8 cellular contexts compared by ENCODE assay signal in the genomic region with DNA sequence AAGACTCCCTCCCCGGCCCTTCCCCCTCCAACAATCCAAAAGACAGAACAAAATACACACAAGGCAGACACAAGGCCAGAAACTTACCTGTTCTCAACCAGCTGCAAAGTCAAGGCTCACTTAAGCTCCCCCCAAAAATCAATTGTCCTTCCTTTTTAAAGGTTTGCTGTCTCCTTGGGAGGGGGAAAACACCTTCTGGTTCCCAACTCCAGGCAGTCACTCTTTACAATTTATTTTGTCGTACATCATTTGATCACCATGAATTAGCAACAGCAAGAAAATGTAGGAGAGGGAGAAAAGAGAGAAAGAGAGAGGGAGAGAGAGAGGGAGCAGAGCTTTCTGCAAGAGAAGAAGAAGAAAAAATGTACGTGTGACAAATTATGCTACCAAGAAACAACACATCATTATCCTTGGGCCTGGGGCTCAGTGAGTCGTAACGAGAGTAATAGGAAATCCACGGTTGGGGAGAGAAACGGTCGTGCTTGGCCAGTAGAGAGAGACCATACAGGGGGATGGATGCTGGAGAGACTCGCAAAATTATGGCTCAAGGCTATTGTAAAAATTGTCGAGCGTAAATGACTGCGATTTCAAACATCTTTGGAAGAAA. TPM values are rescaled to one million over a fixed set of nuclear protein-coding genes. Genes with fewer than 3 reads are reported as not detected.
DNase-seq lines count a peak whose midpoint lies in the region; ATAC-seq and TF ChIP-seq lines count a peak whose summit lies in the region.

A gene with protein sequence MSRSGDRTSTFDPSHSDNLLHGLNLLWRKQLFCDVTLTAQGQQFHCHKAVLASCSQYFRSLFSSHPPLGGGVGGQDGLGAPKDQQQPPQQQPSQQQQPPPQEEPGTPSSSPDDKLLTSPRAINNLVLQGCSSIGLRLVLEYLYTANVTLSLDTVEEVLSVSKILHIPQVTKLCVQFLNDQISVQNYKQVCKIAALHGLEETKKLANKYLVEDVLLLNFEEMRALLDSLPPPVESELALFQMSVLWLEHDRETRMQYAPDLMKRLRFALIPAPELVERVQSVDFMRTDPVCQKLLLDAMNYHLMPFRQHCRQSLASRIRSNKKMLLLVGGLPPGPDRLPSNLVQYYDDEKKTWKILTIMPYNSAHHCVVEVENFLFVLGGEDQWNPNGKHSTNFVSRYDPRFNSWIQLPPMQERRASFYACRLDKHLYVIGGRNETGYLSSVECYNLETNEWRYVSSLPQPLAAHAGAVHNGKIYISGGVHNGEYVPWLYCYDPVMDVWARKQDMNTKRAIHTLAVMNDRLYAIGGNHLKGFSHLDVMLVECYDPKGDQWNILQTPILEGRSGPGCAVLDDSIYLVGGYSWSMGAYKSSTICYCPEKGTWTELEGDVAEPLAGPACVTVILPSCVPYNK (minus strand): TSS at position 444 of the 607 bp plus-strand sequence. CDS start 2,432 bp downstream, outside the sequence.

- CTCF ChIA-PET in MCF 10A (lab: Yijun Ruan, JAX) = interaction anchor here (0.5 kb wide), 1 partner anchor 606 kb away, joined by 3 read pairs; no protein-coding TSS in a partner anchor

- H3K36me3 ChIP-seq in breast epithelium = no peaks in the 10 kb centered on the region
- no peaks in the 10 kb centered on the region for H3K36me3 ChIP-seq in upper lobe of left lung

- H3K9me3 Mint-ChIP-seq in MCF 10A (ENCODE audit: unreplicated experiment) (no peaks in the 10 kb centered on the region), mesothelial cell of epicardium (no peaks in the 10 kb centered on the region)
- peaks cover 4% of the 10 kb centered on the region for H3K9me3 Mint-ChIP-seq in natural killer cell treated with Interleukin-12 subunit alpha and Interleukin-12 subunit beta and Interleukin-15 and Interleukin-18, amount 100 ng/mL, for 72 hours

- H3K27ac Mint-ChIP-seq in MCF 10A (ENCODE audit: low read depth, unreplicated experiment) = no peak within 1 kb of the TSS
- H3K27ac Mint-ChIP-seq in mesothelial cell of epicardium = no peak within 1 kb of the TSS
- H3K27ac Mint-ChIP-seq in natural killer cell treated with Interleukin-12 subunit alpha and Interleukin-12 subunit beta and Interleukin-15 and Interleukin-18, amount 100 ng/mL, for 72 hours = no peak within 1 kb of the TSS

- TF ChIP-seq POLR2A in breast epithelium (IDR thresholded peaks at IDR 0.05) (no peak), upper lobe of left lung (IDR thresholded peaks at IDR 0.05) (no peak)

- peak within 1 kb of the TSS; percentile 43 to 70 (median 50) for H3K4me3 ChIP-seq in breast epithelium
- peak within 1 kb of the TSS; percentile 50 for H3K4me3 ChIP-seq in astrocyte of the cerebellum (ENCODE audit: low read depth, low read length)
- peak within 1 kb of the TSS in 3 of 4 donors; percentile 23 to 47 (median 39) for H3K4me3 ChIP-seq in upper lobe of left lung

- no TSS peak for BruUV-seq in MCF 10A (replicated peaks; lab: Mats Ljungman, UMichigan)

- DNase-seq in breast epithelium (ENCODE audit: low spot score in 2 of 2) (no peak), MCF 10A (ENCODE audit: unreplicated experiment) (no peak), astrocyte of the cerebellum (ENCODE audit: low read depth) (no peak), mesothelial cell of epicardium (ENCODE audit: low spot score in 2 of 2, unreplicated experiment in 2 of 2) (no peak), upper lobe of left lung (no peak), ureter (ENCODE audit: low spot score) (no peak)
- no peak for DNase-seq in natural killer cell treated with Interleukin-12 subunit alpha and Interleukin-12 subunit beta and Interleukin-15 and Interleukin-18, amount 100 ng/mL, for 72 hours (ENCODE audit: low spot score)
- no peak for DNase-seq in activated CD8-positive, alpha-beta memory T cell treated with anti-CD3 and anti-CD28 coated beads, Interleukin-2, amount 50 U/mL, for 48 hours

- H3K4me1 ChIP-seq in breast epithelium = peaks cover 0 to 6% of the 10 kb centered on the region in 2 donors
- peaks cover 10 to 31% (median 21%) of the 10 kb centered on the region in 4 donors for H3K4me1 ChIP-seq in upper lobe of left lung

- H3K4me3 Mint-ChIP-seq in MCF 10A (ENCODE audit: unreplicated experiment) = no peak within 1 kb of the TSS
- peak within 1 kb of the TSS; percentile 52 for H3K4me3 Mint-ChIP-seq in mesothelial cell of epicardium
- no peak within 1 kb of the TSS for H3K4me3 Mint-ChIP-seq in natural killer cell treated with Interleukin-12 subunit alpha and Interleukin-12 subunit beta and Interleukin-15 and Interleukin-18, amount 100 ng/mL, for 72 hours

- intact Hi-C loops in breast epithelium (cut with DNase I; ENCODE audit: low total_unique reads) = no loop called here
- intact Hi-C loops in MCF 10A (cut with micrococcal nuclease) = no loop called here

- H3K27ac ChIP-seq in breast epithelium (no peak within 1 kb of the TSS), upper lobe of left lung (no peak within 1 kb of the TSS)

- H3K27me3 ChIP-seq in breast epithelium = peaks cover 2 to 36% of the 10 kb centered on the region in 2 donors
- peaks cover 0 to 31% (median 22%) of the 10 kb centered on the region in 4 donors for H3K27me3 ChIP-seq in upper lobe of left lung

- TF ChIP-seq EP300 in upper lobe of left lung (IDR thresholded peaks at IDR 0.05) = no peak

- 35 to 47% methylated on average over 12 of the region's 12 CpGs for WGBS in upper lobe of left lung, 2 donors

- H3K36me3 Mint-ChIP-seq in MCF 10A (ENCODE audit: insufficient read depth, unreplicated experiment) (no peaks in the 10 kb centered on the region), mesothelial cell of epicardium (no peaks in the 10 kb centered on the region)
- peaks cover 11% of the 10 kb centered on the region for H3K36me3 Mint-ChIP-seq in natural killer cell treated with Interleukin-12 subunit alpha and Interleukin-12 subunit beta and Interleukin-15 and Interleukin-18, amount 100 ng/mL, for 72 hours

- POLR2A ChIA-PET in MCF 10A (lab: Yijun Ruan, JAX) = no interaction called here

- TF ChIP-seq CTCF in breast epithelium (IDR thresholded peaks at IDR 0.05) (no peak), MCF 10A (IDR thresholded peaks at IDR 0.05; ENCODE audit: unreplicated experiment) (no peak), astrocyte of the cerebellum (IDR thresholded peaks at IDR 0.05; ENCODE audit: low read depth, low read length, missing control alignments) (no peak), mesothelial cell of epicardium (IDR thresholded peaks at IDR 0.05; ENCODE audit: unreplicated experiment) (no peak), upper lobe of left lung (IDR thresholded peaks at IDR 0.05) (no peak)

- in situ Hi-C loops in astrocyte of the cerebellum (cut with HindIII; ENCODE audit: low sequenced_read_pairs) = no loop called here

- H3K9me3 ChIP-seq in breast epithelium = no peaks in the 10 kb centered on the region
- no peaks in the 10 kb centered on the region for H3K9me3 ChIP-seq in upper lobe of left lung

- H3K27me3 Mint-ChIP-seq in MCF 10A (ENCODE audit: insufficient read depth, unreplicated experiment) (peaks cover 59% of the 10 kb centered on the region), mesothelial cell of epicardium (ENCODE audit: low read depth) (peaks cover 85% of the 10 kb centered on the region)
- peaks cover 30 to 42% of the 10 kb centered on the region in 2 donors for H3K27me3 Mint-ChIP-seq in natural killer cell treated with Interleukin-12 subunit alpha and Interleukin-12 subunit beta and Interleukin-15 and Interleukin-18, amount 100 ng/mL, for 72 hours

- H3K4me1 Mint-ChIP-seq in MCF 10A (ENCODE audit: insufficient read depth, unreplicated experiment) (peaks cover 6% of the 10 kb centered on the region), mesothelial cell of epicardium (peaks cover 22% of the 10 kb centered on the region)
- no peaks in the 10 kb centered on the region for H3K4me1 Mint-ChIP-seq in natural killer cell treated with Interleukin-12 subunit alpha and Interleukin-12 subunit beta and Interleukin-15 and Interleukin-18, amount 100 ng/mL, for 72 hours (ENCODE audit: low read depth in 2 of 2)

- no peak for ATAC-seq in upper lobe of left lung (ENCODE audit: low FRiP score in 2 of 2)
- no peak for ATAC-seq in natural killer cell treated with Interleukin-12 subunit alpha and Interleukin-12 subunit beta and Interleukin-15 and Interleukin-18, amount 100 ng/mL, for 72 hours

RNA-seq across cellular contexts. Expression of the gene that starts here (rescaled TPM):
- total RNA-seq in breast epithelium (under 1 TPM; 0.32 to 0.59 (median 0.33) TPM), MCF 10A (2022) (not detected in 2 replicates), mesothelial cell of epicardium (0.04 to 0.11 TPM (median 0.09 TPM) in 3 replicates), upper lobe of left lung (under 1 TPM in 3 of 6 donors, not detected in 3; 0.20 to 0.49 (median 0.44) TPM), ureter (0.29 TPM)
- total RNA-seq in natural killer cell treated with Interleukin-12 subunit alpha and Interleukin-12 subunit beta and Interleukin-15 and Interleukin-18, amount 100 ng/mL, for 72 hours = under 1 TPM in 1 of 2 donors, not detected in 1; 0.22 TPM
